ENCODE assay signal across 1 cellular context in genomic region chr15:40336129-40337122, GRCh38.
TF ChIP-seq lines count a peak whose summit lies in the region.

No MANE protein-coding gene starts in this region.

TF ChIP-seq in GM23338, 12 proteins besides CTCF, POLR2A, EP300 and RAD21 (continued from another document):
- no peak for TF ChIP-seq ZNF462 (CRISPR knock-in tag; IDR thresholded peaks at IDR 0.05)
- TF ChIP-seq STAT1 (IDR thresholded peaks at IDR 0.05; ENCODE audit: unreplicated experiment), result no peak
- TF ChIP-seq ZNF114 (CRISPR knock-in tag; IDR thresholded peaks at IDR 0.05), result no peak
- no peak for TF ChIP-seq NANOG (IDR thresholded peaks at IDR 0.05; ENCODE audit: borderline replicate concordance)
- TF ChIP-seq EZH2 (IDR thresholded peaks at IDR 0.05; ENCODE audit: low read depth, unreplicated experiment), result no peak
- TF ChIP-seq POLR2AphosphoS5 (IDR thresholded peaks at IDR 0.05; ENCODE audit: low read depth), result no peak
- no peak for TF ChIP-seq CREB1 (CRISPR knock-in tag; IDR thresholded peaks at IDR 0.05; ENCODE audit: low read depth)
- no peak for TF ChIP-seq EZH2phosphoT487 (IDR thresholded peaks at IDR 0.05; ENCODE audit: unreplicated experiment)
- no peak for TF ChIP-seq ETS1 (IDR thresholded peaks at IDR 0.05)
TF ChIP-seq in GM23338: peak in this region for 0.
